In the genomic region with DNA sequence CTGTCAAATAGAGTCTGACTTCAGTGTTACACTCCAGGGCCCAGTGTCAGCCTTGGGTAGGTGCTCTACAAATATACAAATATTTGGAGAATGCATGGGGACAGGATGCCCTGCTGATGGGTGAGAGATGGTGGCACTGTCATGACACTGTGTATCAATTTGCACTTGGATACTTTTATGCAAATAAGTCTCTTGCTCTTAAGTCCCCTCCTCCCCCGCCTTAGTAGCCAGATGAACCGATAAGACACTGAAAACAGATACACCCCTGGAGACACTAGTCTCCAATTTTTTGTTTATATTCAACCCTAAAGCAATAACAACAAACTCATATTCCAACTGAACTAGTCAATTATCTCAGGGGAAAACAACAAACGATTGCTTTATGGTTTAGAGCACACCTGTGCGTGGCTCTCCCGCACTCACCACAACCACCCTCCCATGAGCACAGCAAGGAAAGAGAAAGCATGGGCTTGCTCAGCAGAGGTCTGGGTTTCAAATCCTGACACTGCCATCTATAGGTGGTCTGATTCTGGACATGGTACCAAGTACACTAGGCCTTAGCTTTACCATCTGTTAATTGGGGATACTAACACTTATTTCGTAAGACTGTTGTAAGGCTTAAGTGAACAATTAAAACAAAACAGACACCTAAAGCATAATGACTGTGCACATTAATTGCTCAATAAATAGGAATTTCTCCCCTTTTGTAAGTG, we compare ENCODE assay signal across 10 cellular contexts. TPM values are rescaled to one million over a fixed set of nuclear protein-coding genes. Genes with fewer than 3 reads are reported as not detected.
DNase-seq lines count a peak whose midpoint lies in the region; ATAC-seq and TF ChIP-seq lines count a peak whose summit lies in the region.
"Had no signal": no experiment of that assay in that cellular context is flagged by ENCODE, and none has a peak within 500 bp of the region (broad histone marks: within the 10 kb centered on the region; RNA-seq: fewer than 3 reads in every experiment).

No MANE protein-coding gene starts in this region.

- H3K4me3 Mint-ChIP-seq in natural killer cell treated with Interleukin-12 subunit alpha and Interleukin-12 subunit beta and Interleukin-15 and Interleukin-18, amount 100 ng/mL, for 72 hours, result peak overlapping the region; percentile 12
- H3K4me3 Mint-ChIP-seq in Calu3 (ENCODE audit: low read depth, unreplicated experiment), result no peak overlapping the region

- no TSS peak for BruUV-seq in Calu3 (replicated peaks; lab: Mats Ljungman, UMichigan)

- peak; percentile 79 for ATAC-seq in HG02852 (IDR thresholded peaks at IDR 0.05; ENCODE audit: unreplicated experiment)
- ATAC-seq in natural killer cell treated with Interleukin-12 subunit alpha and Interleukin-12 subunit beta and Interleukin-15 and Interleukin-18, amount 100 ng/mL, for 72 hours, result peak; percentile 73 to 78

- no peaks in the 10 kb centered on the region for H3K79me2 ChIP-seq in SU-DHL-6 (ENCODE audit: insufficient read depth, low read length)

- intact Hi-C loops in Calu3 (cut with micrococcal nuclease; ENCODE audit: unreplicated experiment), result no loop called here

- no peaks in the 10 kb centered on the region for H3K9me3 ChIP-seq in SU-DHL-6 (ENCODE audit: insufficient read depth, low read length)
- H3K9me3 ChIP-seq: BLaER1 had no signal

- no peak overlapping the region for H2AFZ ChIP-seq in SU-DHL-6 (ENCODE audit: low read depth, low read length, severe bottlenecking)

- H3K9me3 Mint-ChIP-seq in natural killer cell treated with Interleukin-12 subunit alpha and Interleukin-12 subunit beta and Interleukin-15 and Interleukin-18, amount 100 ng/mL, for 72 hours, result no peaks in the 10 kb centered on the region
- H3K9me3 Mint-ChIP-seq in Calu3 (ENCODE audit: low read depth, unreplicated experiment), result no peaks in the 10 kb centered on the region

- H3K9ac ChIP-seq in SU-DHL-6 (ENCODE audit: low read length), result no peak overlapping the region
- H3K9ac ChIP-seq: BLaER1 had no signal

- H3K4me3 ChIP-seq in SU-DHL-6 (ENCODE audit: insufficient read depth, low read length, poor library complexity, severe bottlenecking), result no peak overlapping the region
- H3K4me3 ChIP-seq: BLaER1 had no signal

- H3F3A ChIP-seq in SU-DHL-6 (ENCODE audit: insufficient read depth), result no peaks in the 10 kb centered on the region

- TF ChIP-seq CTCF in SU-DHL-6 (IDR thresholded peaks at IDR 0.05; ENCODE audit: insufficient read depth, low read length, poor library complexity, severe bottlenecking), result peak; percentile 65
- TF ChIP-seq CTCF in Calu3 (IDR thresholded peaks at IDR 0.05; ENCODE audit: unreplicated experiment), result no peak

- no peaks in the 10 kb centered on the region for H3K27me3 Mint-ChIP-seq in natural killer cell treated with Interleukin-12 subunit alpha and Interleukin-12 subunit beta and Interleukin-15 and Interleukin-18, amount 100 ng/mL, for 72 hours
- H3K27me3 Mint-ChIP-seq in Calu3 (ENCODE audit: unreplicated experiment), result no peaks in the 10 kb centered on the region

- peak; percentile 38 for DNase-seq in activated CD4-positive, alpha-beta T cell treated with anti-CD3 and anti-CD28 coated beads for 48 hours
- DNase-seq in activated CD4-positive, alpha-beta T cell treated with anti-CD3 and anti-CD28 coated beads, Interleukin-2, amount 50 U/mL, for 4 hours, result no peak
- DNase-seq in natural killer cell treated with Interleukin-12 subunit alpha and Interleukin-12 subunit beta and Interleukin-15 and Interleukin-18, amount 100 ng/mL, for 72 hours (ENCODE audit: low spot score), result no peak
- DNase-seq in NCI-H1694 (lab: John Stamatoyannopoulos, UW) (no peak), NCI-H1694 treated with DMSO at 0.1 percent for 48 hours (lab: John Stamatoyannopoulos, UW) (no peak), Calu3 (no peak)
- DNase-seq: NCI-H2107 had no signal

- H4K20me1 ChIP-seq in SU-DHL-6 (ENCODE audit: low read depth, low read length), result no peaks in the 10 kb centered on the region
- H4K20me1 ChIP-seq: BLaER1 had no signal

- no peak overlapping the region for H3K27ac ChIP-seq in SU-DHL-6 (ENCODE audit: low read depth, low read length)
- H3K27ac ChIP-seq: BLaER1 had no signal

- H3K36me3 Mint-ChIP-seq in natural killer cell treated with Interleukin-12 subunit alpha and Interleukin-12 subunit beta and Interleukin-15 and Interleukin-18, amount 100 ng/mL, for 72 hours, result no peaks in the 10 kb centered on the region
- no peaks in the 10 kb centered on the region for H3K36me3 Mint-ChIP-seq in Calu3 (ENCODE audit: insufficient read depth, unreplicated experiment)

- peak overlapping the region; percentile 28 for H3K4me2 ChIP-seq in SU-DHL-6 (ENCODE audit: low read depth, low read length, poor library complexity, severe bottlenecking)
- H3K4me2 ChIP-seq: BLaER1 had no signal

- H3K27ac Mint-ChIP-seq in natural killer cell treated with Interleukin-12 subunit alpha and Interleukin-12 subunit beta and Interleukin-15 and Interleukin-18, amount 100 ng/mL, for 72 hours, result peak overlapping the region; percentile 37 to 74
- no peak overlapping the region for H3K27ac Mint-ChIP-seq in Calu3 (ENCODE audit: unreplicated experiment)

- no peaks in the 10 kb centered on the region for H3K27me3 ChIP-seq in SU-DHL-6 (ENCODE audit: low read length)
- H3K27me3 ChIP-seq: BLaER1 had no signal

- CTCF ChIA-PET in Calu3 (lab: Charles Lee), result interaction anchor here (0.6 kb wide), 1 partner anchor 90 kb away, joined by 3 read pairs; no protein-coding TSS in a partner anchor

- H3K9me2 ChIP-seq in SU-DHL-6 (replicated peaks; ENCODE audit: insufficient read depth, low read length), result no peaks in the 10 kb centered on the region

- no peaks in the 10 kb centered on the region for H3K36me3 ChIP-seq in SU-DHL-6 (ENCODE audit: low read length)
- H3K36me3 ChIP-seq: BLaER1 had no signal

- peaks cover 23 to 50% of the 10 kb centered on the region in 2 donors for H3K4me1 Mint-ChIP-seq in natural killer cell treated with Interleukin-12 subunit alpha and Interleukin-12 subunit beta and Interleukin-15 and Interleukin-18, amount 100 ng/mL, for 72 hours (ENCODE audit: low read depth in 2 of 2)
- H3K4me1 Mint-ChIP-seq in Calu3 (ENCODE audit: low read depth, unreplicated experiment), result peaks cover 11% of the 10 kb centered on the region

RNA-seq across cellular contexts. Expression of gene HIVEP3, which starts 50.3 kb away (rescaled TPM):
- 10 to 100 TPM; 17.9 to 32.0 TPM for total RNA-seq in natural killer cell treated with Interleukin-12 subunit alpha and Interleukin-12 subunit beta and Interleukin-15 and Interleukin-18, amount 100 ng/mL, for 72 hours
- 5.6 and 9.0 TPM in 2 replicates for total RNA-seq in Calu3 (2022)
